8 cellular contexts compared by ENCODE assay signal in genomic region chr11:65432686-65433582, GRCh38. TPM values are rescaled to one million over a fixed set of nuclear protein-coding genes. Genes with fewer than 3 reads are reported as not detected.
A peak's percentile ranks its signal among the peaks of the same experiment; 100 is the strongest.
DNase-seq lines count a peak whose midpoint lies in the region; ATAC-seq, FAIRE-seq and TF ChIP-seq lines count a peak whose summit lies in the region.

No MANE protein-coding gene starts in this region.

- in situ Hi-C loops in mammary epithelial cell (cut with MboI; ENCODE audit: low sequenced_read_pairs in 2 of 2) = no loop called here

- peaks cover 84% of the 10 kb centered on the region for H3K4me1 Mint-ChIP-seq in activated CD8-positive, alpha-beta memory T cell treated with anti-CD3 and anti-CD28 coated beads, Interleukin-2, amount 10 ng/mL, durations not matched to agents 7 days and 5 days

- dilution Hi-C loops in mammary epithelial cell (cut with HindIII; ENCODE audit: low sequenced_read_pairs) = no loop called here

- no TSS peak for BruUV-seq in mammary epithelial cell (replicated peaks; lab: Mats Ljungman, UMichigan)

- H3K36me3 ChIP-seq in mammary epithelial cell (ENCODE audit: insufficient read depth, low read length) (peaks cover 29% of the 10 kb centered on the region), neutrophil (peaks cover 85% of the 10 kb centered on the region), kidney (ENCODE audit: control insufficient read depth in 1 of 2, insufficient read depth in 2 of 2, low read length in 2 of 2) (peaks cover 18 to 37% of the 10 kb centered on the region in 2 donors)

- H3K4me1 ChIP-seq in mammary epithelial cell (ENCODE audit: insufficient read depth, low read length) = peaks cover 22% of the 10 kb centered on the region
- H3K4me1 ChIP-seq in neutrophil (ENCODE audit: control insufficient read depth in 1 of 2, insufficient read depth in 1 of 2, low read depth in 1 of 2, low read length in 1 of 2) = peaks cover 89 to 92% of the 10 kb centered on the region in 2 experiments
- peaks cover 30 to 36% of the 10 kb centered on the region in 2 donors for H3K4me1 ChIP-seq in kidney (ENCODE audit: control insufficient read depth in 1 of 2, insufficient read depth in 1 of 2, low read depth in 1 of 2, low read length in 2 of 2)

- H2AFZ ChIP-seq in mammary epithelial cell (ENCODE audit: low read depth, low read length) = no peak overlapping the region

- H3K27ac ChIP-seq in mammary epithelial cell (ENCODE audit: insufficient read depth, low read depth, low read length) (no peak overlapping the region), neutrophil (peak overlapping the region; percentile 32), kidney (ENCODE audit: low read depth in 2 of 2, low read length in 2 of 2) (peak overlapping the region in 1 of 2 donors; percentile 45)

- H3K9me3 ChIP-seq in mammary epithelial cell (replicated peaks; ENCODE audit: insufficient read depth, low read length) (no peaks in the 10 kb centered on the region), neutrophil (no peaks in the 10 kb centered on the region), kidney (ENCODE audit: control insufficient read depth in 1 of 2, low read length in 2 of 2) (no peaks in the 10 kb centered on the region)

- DNase-seq in activated CD8-positive, alpha-beta memory T cell treated with anti-CD3 and anti-CD28 coated beads, Interleukin-2, amount 10 ng/mL, durations not matched to agents 7 days and 5 days = peak; percentile 32
- DNase-seq in activated CD8-positive, alpha-beta memory T cell treated with anti-CD3 and anti-CD28 coated beads for 24 hours = no peak
- DNase-seq in NCI-H345 treated with DMSO at 0.1 percent for 48 hours (lab: John Stamatoyannopoulos, UW; ENCODE audit: unreplicated experiment) (peak; percentile 11), mammary epithelial cell (peak; percentile 27), kidney (no peak)

- peaks cover 59% of the 10 kb centered on the region for H3K36me3 Mint-ChIP-seq in activated CD8-positive, alpha-beta memory T cell treated with anti-CD3 and anti-CD28 coated beads, Interleukin-2, amount 10 ng/mL, durations not matched to agents 7 days and 5 days

- H3K27me3 ChIP-seq in mammary epithelial cell (ENCODE audit: insufficient read depth, low read length) = no peaks in the 10 kb centered on the region
- H3K27me3 ChIP-seq in neutrophil = no peaks in the 10 kb centered on the region

- intact Hi-C loops in mammary epithelial cell (cut with micrococcal nuclease) (loop anchor here (1.0 kb wide), 1 partner anchor 17 kb away; no protein-coding TSS in a partner anchor), kidney (cut with DNase I) (no loop called here)

- FAIRE-seq in kidney (lab: Jason Lieb, UNC) = no peak

- peak overlapping the region; percentile 71 for H3K27ac Mint-ChIP-seq in activated CD8-positive, alpha-beta memory T cell treated with anti-CD3 and anti-CD28 coated beads, Interleukin-2, amount 10 ng/mL, durations not matched to agents 7 days and 5 days

- no peaks in the 10 kb centered on the region for H3K9me3 Mint-ChIP-seq in activated CD8-positive, alpha-beta memory T cell treated with anti-CD3 and anti-CD28 coated beads, Interleukin-2, amount 10 ng/mL, durations not matched to agents 7 days and 5 days (ENCODE audit: low read depth)

- H3K27me3 Mint-ChIP-seq in activated CD8-positive, alpha-beta memory T cell treated with anti-CD3 and anti-CD28 coated beads, Interleukin-2, amount 10 ng/mL, durations not matched to agents 7 days and 5 days = no peaks in the 10 kb centered on the region

- WGBS in mammary epithelial cell (ENCODE audit: low coverage, missing lambda C conversion rate) = 100% methylated on average over 1 of the region's 1 CpG

- peaks cover 14% of the 10 kb centered on the region for H4K20me1 ChIP-seq in mammary epithelial cell (ENCODE audit: insufficient read depth, low read length)

- no peak for ATAC-seq in activated CD8-positive, alpha-beta memory T cell treated with anti-CD3 and anti-CD28 coated beads, Interleukin-2, amount 10 ng/mL, durations not matched to agents 7 days and 5 days
- no peak for ATAC-seq in GM19351 (IDR thresholded peaks at IDR 0.05; ENCODE audit: unreplicated experiment)
- no peak for ATAC-seq in HG02678 (IDR thresholded peaks at IDR 0.05; ENCODE audit: unreplicated experiment)

- no peak overlapping the region for H3K4me3 Mint-ChIP-seq in activated CD8-positive, alpha-beta memory T cell treated with anti-CD3 and anti-CD28 coated beads, Interleukin-2, amount 10 ng/mL, durations not matched to agents 7 days and 5 days

- H3K4me2 ChIP-seq in mammary epithelial cell (ENCODE audit: insufficient read depth, low read depth, low read length) = no peak overlapping the region

- H3K79me2 ChIP-seq in mammary epithelial cell (ENCODE audit: insufficient read depth, low read length) = peaks cover 89% of the 10 kb centered on the region

- TF ChIP-seq CTCF in mammary epithelial cell (conservative IDR thresholded peaks at IDR 0.05 in 1 of 2, IDR thresholded peaks at IDR 0.05 in 1 of 2; ENCODE audit: extremely low read depth in 1 of 2, insufficient read depth in 1 of 2, low read depth in 1 of 2, low read length in 2 of 2) (peak in 1 of 2 donors; percentile 6), neutrophil (IDR thresholded peaks at IDR 0.05) (peak; percentile 8), kidney (IDR thresholded peaks at IDR 0.05; ENCODE audit: borderline replicate concordance, extremely low read depth, insufficient read depth) (no peak)

- no peak overlapping the region for H3K4me3 ChIP-seq in mammary epithelial cell (replicated peaks in 1 of 3; ENCODE audit: insufficient read depth in 1 of 3, low read depth in 2 of 3, low read length in 3 of 3)
- H3K4me3 ChIP-seq in neutrophil (ENCODE audit: low read depth in 1 of 2, low read length in 1 of 2) = peak overlapping the region; percentile 11 to 93
- no peak overlapping the region for H3K4me3 ChIP-seq in kidney (ENCODE audit: low read length in 2 of 2)

- CTCF ChIA-PET in activated CD8-positive, alpha-beta memory T cell treated with anti-CD3 and anti-CD28 coated beads, Interleukin-2, amount 10 ng/mL, durations not matched to agents 7 days and 5 days (lab: Charles Lee) = interaction anchor here (0.9 to 2.8 kb wide), 10 partner anchors 9 to 77 kb away, joined by 3 to 24 read pairs (median 3); no protein-coding TSS in a partner anchor
- CTCF ChIA-PET in mammary epithelial cell (lab: Charles Lee; ENCODE audit: low non-redundant PET) = interaction anchor here (0.6 to 0.7 kb wide), 2 partner anchors 78 to 322 kb away, joined by 5 to 7 read pairs; no protein-coding TSS in a partner anchor

- no peak overlapping the region for H3K9ac ChIP-seq in mammary epithelial cell (ENCODE audit: insufficient read depth, low read length)
- H3K9ac ChIP-seq in kidney (ENCODE audit: low read length in 2 of 2) = peak overlapping the region in 1 of 2 donors; percentile 17

RNA-seq across cellular contexts. Expression of gene NEAT1, which starts 10.3 kb away (rescaled TPM):
- 100 to 1,000 TPM; 525 to 618 TPM for total RNA-seq in activated CD8-positive, alpha-beta memory T cell treated with anti-CD3 and anti-CD28 coated beads, Interleukin-2, amount 10 ng/mL, durations not matched to agents 7 days and 5 days
- 100 to 1,000 TPM; 364 to 775 TPM for total RNA-seq in mammary epithelial cell
- 20.1 TPM for polyA plus RNA-seq in mammary epithelial cell
- 98.8 TPM for polyA minus RNA-seq in mammary epithelial cell
- total RNA-seq in kidney = 1,006 TPM
- polyA plus RNA-seq in kidney (ENCODE audit: insufficient read depth, low read depth, low replicate concordance) = 595 TPM

RNA-seq across cellular contexts. Expression of gene FRMD8, which starts 46.5 kb away (rescaled TPM):
- total RNA-seq in activated CD8-positive, alpha-beta memory T cell treated with anti-CD3 and anti-CD28 coated beads, Interleukin-2, amount 10 ng/mL, durations not matched to agents 7 days and 5 days = 10 to 100 TPM; 52.0 to 56.7 TPM
- total RNA-seq in mammary epithelial cell (10 to 100 TPM; 43.4 to 74.8 TPM), kidney (41.3 TPM)
- polyA plus RNA-seq in mammary epithelial cell (34.0 TPM), kidney (ENCODE audit: insufficient read depth, low read depth, low replicate concordance) (9.4 TPM)
- 43.2 TPM for polyA minus RNA-seq in mammary epithelial cell

RNA-seq across cellular contexts. Expression of gene SLC25A45, which starts 50.5 kb away (rescaled TPM):
- 10 to 100 TPM; 19.4 to 25.1 TPM for total RNA-seq in activated CD8-positive, alpha-beta memory T cell treated with anti-CD3 and anti-CD28 coated beads, Interleukin-2, amount 10 ng/mL, durations not matched to agents 7 days and 5 days
- 1 to 10 TPM in 1 of 2 donors, under 1 TPM in 1; 0.50 to 2.4 TPM for total RNA-seq in mammary epithelial cell
- 0.28 TPM for polyA plus RNA-seq in mammary epithelial cell
- polyA minus RNA-seq in mammary epithelial cell = 2.0 TPM
- 14.7 TPM for total RNA-seq in kidney
- 4.1 TPM for polyA plus RNA-seq in kidney (ENCODE audit: insufficient read depth, low read depth, low replicate concordance)

Comparison
In these comparisons a context has a peak if more than half of its experiments do, and no peak if none do; other contexts are left out.
1. DNase-seq: peak in activated CD8-positive, alpha-beta memory T cell treated with anti-CD3 and anti-CD28 coated beads, Interleukin-2, amount 10 ng/mL, durations not matched to agents 7 days and 5 days (single experiment), NCI-H345 treated with DMSO at 0.1 percent for 48 hours (single experiment) and mammary epithelial cell (single experiment); none in activated CD8-positive, alpha-beta memory T cell treated with anti-CD3 and anti-CD28 coated beads for 24 hours (single experiment) and kidney (single experiment).
2. H3K4me3 ChIP-seq: peak in neutrophil (2 of 2); none in mammary epithelial cell (0 of 3) and kidney (0 of 2).